8 cellular contexts compared by ENCODE assay signal in genomic region chr3:48918388-48919214, GRCh38. TPM values are rescaled to one million over a fixed set of nuclear protein-coding genes. Genes with fewer than 3 reads are reported as not detected.
DNase-seq lines count a peak whose midpoint lies in the region; ATAC-seq lines count a peak whose summit lies in the region.

TSS of gene ARIH2 (plus strand) at chr3:48918842. CDS start at chr3:48927559, 8,717 bp downstream.

- peaks cover 15% of the 10 kb centered on the region for H3K36me3 Mint-ChIP-seq in activated CD4-positive, alpha-beta T cell treated with anti-CD3 and anti-CD28 coated beads, Interleukin-2, amount 10 ng/mL, durations not matched to agents 24 days and 14 days (ENCODE audit: low read depth)

- ATAC-seq in GM19023 (IDR thresholded peaks at IDR 0.05; ENCODE audit: unreplicated experiment) (peak; percentile 80), HG03280 (IDR thresholded peaks at IDR 0.05; ENCODE audit: unreplicated experiment) (peak; percentile 86)

- no peaks in the 10 kb centered on the region for H3K27me3 Mint-ChIP-seq in activated CD4-positive, alpha-beta T cell treated with anti-CD3 and anti-CD28 coated beads, Interleukin-2, amount 10 ng/mL, durations not matched to agents 24 days and 14 days

- intact Hi-C loops in activated CD4-positive, alpha-beta T cell treated with anti-CD3 and anti-CD28 coated beads, Interleukin-2, amount 10 ng/mL, durations not matched to agents 24 days and 14 days (cut with micrococcal nuclease): loop anchor here (1.0 to 2.0 kb wide), 6 partner anchors 10 to 176 kb away; partner anchors contain the start of genes PRKAR2A, QRICH1 and SLC25A20

- H3K4me1 Mint-ChIP-seq in activated CD4-positive, alpha-beta T cell treated with anti-CD3 and anti-CD28 coated beads, Interleukin-2, amount 10 ng/mL, durations not matched to agents 24 days and 14 days: peaks cover 22% of the 10 kb centered on the region

- H3K9me3 Mint-ChIP-seq in activated CD4-positive, alpha-beta T cell treated with anti-CD3 and anti-CD28 coated beads, Interleukin-2, amount 10 ng/mL, durations not matched to agents 24 days and 14 days: no peaks in the 10 kb centered on the region

- peak within 1 kb of the TSS; percentile 97 for H3K27ac Mint-ChIP-seq in activated CD4-positive, alpha-beta T cell treated with anti-CD3 and anti-CD28 coated beads, Interleukin-2, amount 10 ng/mL, durations not matched to agents 24 days and 14 days

- DNase-seq in Ammon's horn (ENCODE audit: low spot score) (peak; percentile 93), NCI-H526 (lab: John Stamatoyannopoulos, UW) (peak; percentile 76 to 93), cortex of kidney (lab: John Stamatoyannopoulos, UW) (peak; percentile 57), left kidney (ENCODE audit: low read depth, low spot score) (peak; percentile 98)
- DNase-seq in activated CD4-positive, alpha-beta T cell treated with anti-CD3 and anti-CD28 coated beads, Interleukin-2, amount 10 ng/mL, durations not matched to agents 24 days and 14 days: peak; percentile 97
- DNase-seq in stimulated activated CD4-positive, alpha-beta T cell treated with anti-CD3 and anti-CD28 coated beads, Interleukin-2, amount 100 ng/mL, for 4 hours (ENCODE audit: low read depth): peak; percentile 78

- H3K4me3 Mint-ChIP-seq in activated CD4-positive, alpha-beta T cell treated with anti-CD3 and anti-CD28 coated beads, Interleukin-2, amount 10 ng/mL, durations not matched to agents 24 days and 14 days: peak within 1 kb of the TSS; percentile 91

RNA-seq across cellular contexts. Expression of gene ARIH2, which starts in this region (rescaled TPM):
- total RNA-seq in activated CD4-positive, alpha-beta T cell treated with anti-CD3 and anti-CD28 coated beads, Interleukin-2, amount 10 ng/mL, durations not matched to agents 24 days and 14 days: 157 TPM in 2 replicates

Comparison
In these comparisons a context has a peak if more than half of its experiments do, and no peak if none do; other contexts are left out.
1. Peak in every context shown above with its lines: DNase-seq and ATAC-seq.